ENCODE assay signal across 16 cellular contexts in genomic region chr5:53378590-53379247, GRCh38.
DNase-seq lines count a peak whose midpoint lies in the region; TF ChIP-seq lines count a peak whose summit lies in the region.
"Had no signal": no experiment of that assay in that cellular context is flagged by ENCODE, and none has a peak within 500 bp of the region (broad histone marks: within the 10 kb centered on the region; RNA-seq: fewer than 3 reads in every experiment).

No MANE protein-coding gene starts in this region.

- H3K79me2 ChIP-seq in mammary epithelial cell (ENCODE audit: insufficient read depth, low read length) = no peaks in the 10 kb centered on the region

- DNase-seq in AG08396 (ENCODE audit: low spot score) (peak; percentile 10), LHCN-M2 (ENCODE audit: low read depth) (peak; percentile 61), mammary epithelial cell (peak; percentile 76), fibroblast of villous mesenchyme (ENCODE audit: low read depth) (peak; percentile 73), DMS114 treated with DMSO at 0.1 percent for 48 hours (lab: John Stamatoyannopoulos, UW; ENCODE audit: unreplicated experiment) (no peak), Peyer's patch (no peak), germinal center (ENCODE audit: low spot score) (no peak), GF-D8 (lab: John Stamatoyannopoulos, UW) (no peak)
- DNase-seq: activated effector memory CD4-positive, alpha-beta T cell treated with anti-CD3 and anti-CD28 coated beads, Interleukin-2, amount 50 U/mL, for 16 hours; effector CD8-positive, alpha-beta T cell; heart left ventricle; NCI-H1417 treated with DMSO at 0.1 percent for 48 hours; NCI-H2227 treated with DMSO at 0.1 percent for 48 hours; nucleus accumbens; stimulated activated naive CD4-positive, alpha-beta T cell treated with Interleukin-2 at 50 U/mL for 16 hours had no signal

- H3K4me3 ChIP-seq in mammary epithelial cell (replicated peaks in 1 of 3; ENCODE audit: insufficient read depth in 1 of 3, low read depth in 2 of 3, low read length in 3 of 3) (no peak overlapping the region), fibroblast of villous mesenchyme (ENCODE audit: low read depth, low read length) (no peak overlapping the region), Peyer's patch (no peak overlapping the region)
- H3K4me3 ChIP-seq: heart left ventricle, skin epidermis had no signal

- no peak for TF ChIP-seq CTCF in mammary epithelial cell (conservative IDR thresholded peaks at IDR 0.05 in 1 of 2, IDR thresholded peaks at IDR 0.05 in 1 of 2; ENCODE audit: extremely low read depth in 1 of 2, insufficient read depth in 1 of 2, low read depth in 1 of 2, low read length in 2 of 2)
- no peak for TF ChIP-seq CTCF in fibroblast of villous mesenchyme (IDR thresholded peaks at IDR 0.05; ENCODE audit: insufficient read depth, low read depth, low read length)
- TF ChIP-seq CTCF in Peyer's patch (IDR thresholded peaks at IDR 0.05) = no peak

- in situ Hi-C loops in mammary epithelial cell (cut with MboI; ENCODE audit: low sequenced_read_pairs in 2 of 2) = no loop called here

- H3K36me3 ChIP-seq in mammary epithelial cell (ENCODE audit: insufficient read depth, low read length) = no peaks in the 10 kb centered on the region
- H3K36me3 ChIP-seq in Peyer's patch = no peaks in the 10 kb centered on the region
- H3K36me3 ChIP-seq: heart left ventricle had no signal

- TF ChIP-seq POLR2A in Peyer's patch (IDR thresholded peaks at IDR 0.05) = no peak

- CTCF ChIA-PET in mammary epithelial cell (lab: Charles Lee; ENCODE audit: low non-redundant PET) = no interaction called here

- peak overlapping the region; percentile 7 for H3K4me2 ChIP-seq in mammary epithelial cell (ENCODE audit: insufficient read depth, low read depth, low read length)

- dilution Hi-C loops in mammary epithelial cell (cut with HindIII; ENCODE audit: low sequenced_read_pairs) = no loop called here

- H2AFZ ChIP-seq in mammary epithelial cell (ENCODE audit: low read depth, low read length) = peak overlapping the region; percentile 67

- H3K9ac ChIP-seq in mammary epithelial cell (ENCODE audit: insufficient read depth, low read length) = peak overlapping the region; percentile 52

- intact Hi-C loops in mammary epithelial cell (cut with micrococcal nuclease) = no loop called here

- no peaks in the 10 kb centered on the region for H3K9me3 ChIP-seq in mammary epithelial cell (replicated peaks; ENCODE audit: insufficient read depth, low read length)
- no peaks in the 10 kb centered on the region for H3K9me3 ChIP-seq in Peyer's patch
- H3K9me3 ChIP-seq: heart left ventricle had no signal

- TSS peak; percentile 21 for BruUV-seq in mammary epithelial cell (replicated peaks; lab: Mats Ljungman, UMichigan)

- H4K20me1 ChIP-seq in mammary epithelial cell (ENCODE audit: insufficient read depth, low read length) = no peaks in the 10 kb centered on the region

- H3K27me3 ChIP-seq in mammary epithelial cell (ENCODE audit: insufficient read depth, low read length) = no peaks in the 10 kb centered on the region
- H3K27me3 ChIP-seq in Peyer's patch = no peaks in the 10 kb centered on the region
- H3K27me3 ChIP-seq: heart left ventricle had no signal

- H3K4me1 ChIP-seq in mammary epithelial cell (ENCODE audit: insufficient read depth, low read length) = peaks cover 16% of the 10 kb centered on the region
- H3K4me1 ChIP-seq in Peyer's patch = no peaks in the 10 kb centered on the region
- H3K4me1 ChIP-seq: heart left ventricle had no signal

- H3K27ac ChIP-seq in mammary epithelial cell (ENCODE audit: insufficient read depth, low read depth, low read length) (peak overlapping the region; percentile 81), Peyer's patch (no peak overlapping the region)
- H3K27ac ChIP-seq: heart left ventricle, skin epidermis had no signal

- WGBS in mammary epithelial cell (ENCODE audit: low coverage, missing lambda C conversion rate) = 59% methylated on average over 3 of the region's 3 CpGs

Comparison
In these comparisons a context has a peak if more than half of its experiments do, and no peak if none do; other contexts are left out.
1. DNase-seq: peak in AG08396 (single experiment), LHCN-M2 (single experiment), mammary epithelial cell (single experiment) and fibroblast of villous mesenchyme (single experiment); none in DMS114 treated with DMSO at 0.1 percent for 48 hours (single experiment), Peyer's patch (0 of 3), germinal center (single experiment) and GF-D8 (single experiment).